Comparison of ENCODE assay signal across 17 cellular contexts in the genomic region with DNA sequence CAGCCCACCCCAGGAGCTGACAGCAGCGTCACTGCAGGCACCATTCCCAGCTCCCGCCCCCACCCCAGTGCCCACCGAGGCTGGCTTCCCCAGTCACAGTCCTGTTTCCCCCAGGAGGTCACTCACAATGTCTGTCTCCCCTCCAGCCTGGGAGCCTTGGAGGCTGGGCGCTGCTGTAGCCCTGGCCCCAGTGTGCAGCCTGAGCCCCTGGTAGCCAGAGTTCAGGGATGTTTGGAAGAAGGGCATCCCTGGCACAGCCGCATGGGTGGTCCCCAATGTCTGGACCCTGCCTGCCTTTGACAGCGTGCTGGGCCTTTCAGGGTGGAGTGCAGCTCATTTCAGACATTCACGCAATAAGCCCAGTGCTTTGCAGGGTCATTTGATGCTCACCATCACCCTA. TPM values are rescaled to one million over a fixed set of nuclear protein-coding genes. Genes with fewer than 3 reads are reported as not detected.
DNase-seq lines count a peak whose midpoint lies in the region; ATAC-seq and TF ChIP-seq lines count a peak whose summit lies in the region.
"Had no signal": no experiment of that assay in that cellular context is flagged by ENCODE, and none has a peak within 500 bp of the region (broad histone marks: within the 10 kb centered on the region; RNA-seq: fewer than 3 reads in every experiment).

No MANE protein-coding gene starts in this region.

- ATAC-seq in left lobe of liver = no peak

- H3K4me1 Mint-ChIP-seq in activated T-cell treated with anti-CD3 and anti-CD28 coated beads, Interleukin-2, amount 50 U/mL, for 24 hours (ENCODE audit: low read depth) = peaks cover 23% of the 10 kb centered on the region

- no peaks in the 10 kb centered on the region for H3K9me3 ChIP-seq in osteoblast (ENCODE audit: low read depth, low read length)
- H3K9me3 ChIP-seq: Peyer's patch had no signal

- TF ChIP-seq CTCF in osteoblast (IDR thresholded peaks at IDR 0.05; ENCODE audit: extremely low read depth, low read depth, low read length) = no peak

- H3K27me3 ChIP-seq in osteoblast (ENCODE audit: insufficient read depth, low read length) = no peaks in the 10 kb centered on the region
- H3K27me3 ChIP-seq: Peyer's patch had no signal

- H3K79me2 ChIP-seq in osteoblast (ENCODE audit: insufficient read depth, low read length) = peaks cover 64% of the 10 kb centered on the region

- no peak overlapping the region for H2AFZ ChIP-seq in osteoblast (ENCODE audit: low read length)

- H3K27ac ChIP-seq in osteoblast (ENCODE audit: low read depth, low read length) = no peak overlapping the region
- H3K27ac ChIP-seq: C4-2B, KMS-11 had no signal

- H3K4me2 ChIP-seq in osteoblast (ENCODE audit: insufficient read depth, low read length) = no peak overlapping the region
- H3K4me2 ChIP-seq: KMS-11 had no signal

- no peak overlapping the region for H3K4me3 ChIP-seq in osteoblast (ENCODE audit: insufficient read depth, low read length)
- H3K4me3 ChIP-seq: Peyer's patch had no signal

- no peaks in the 10 kb centered on the region for H3K36me3 Mint-ChIP-seq in activated T-cell treated with anti-CD3 and anti-CD28 coated beads, Interleukin-2, amount 50 U/mL, for 24 hours (ENCODE audit: low read depth)

- no peaks in the 10 kb centered on the region for H3K9me3 Mint-ChIP-seq in activated T-cell treated with anti-CD3 and anti-CD28 coated beads, Interleukin-2, amount 50 U/mL, for 24 hours

- peaks cover 41% of the 10 kb centered on the region for H3K4me1 ChIP-seq in osteoblast (ENCODE audit: insufficient read depth, low read length)

- H3K27me3 Mint-ChIP-seq in activated T-cell treated with anti-CD3 and anti-CD28 coated beads, Interleukin-2, amount 50 U/mL, for 24 hours = no peaks in the 10 kb centered on the region

- peaks cover 11% of the 10 kb centered on the region for H4K20me1 ChIP-seq in osteoblast (ENCODE audit: insufficient read depth, low read length)

- H3K4me3 Mint-ChIP-seq in activated T-cell treated with anti-CD3 and anti-CD28 coated beads, Interleukin-2, amount 50 U/mL, for 24 hours = no peak overlapping the region

- H3K36me3 ChIP-seq in osteoblast (ENCODE audit: insufficient read depth, low read length) = no peaks in the 10 kb centered on the region
- H3K36me3 ChIP-seq: Peyer's patch had no signal

- DNase-seq in activated T-cell treated with anti-CD3 and anti-CD28 coated beads, Interleukin-2, amount 50 U/mL, for 24 hours = peak; percentile 14
- DNase-seq in activated T-cell treated with anti-CD3 and anti-CD28 coated beads, Interleukin-2, amount 50 U/mL, for 1 hour = no peak
- DNase-seq in left lobe of liver (ENCODE audit: low spot score) (peak; percentile 27), osteoblast (ENCODE audit: insufficient read length, low spot score, missing footprints) (peak; percentile 14), ureter (ENCODE audit: low spot score) (peak; percentile 42), HuH-7.5 (ENCODE audit: low spot score) (no peak), SHP77 treated with DMSO at 0.1 percent for 48 hours (lab: John Stamatoyannopoulos, UW) (no peak), NCI-H2171 treated with DMSO at 0.1 percent for 48 hours (lab: John Stamatoyannopoulos, UW) (no peak)
- DNase-seq: 8988T, MM.1S, NCI-H1105, NCI-H187 treated with DMSO at 0.1 percent for 48 hours, NCI-H510A had no signal

- no peak overlapping the region for H3K27ac Mint-ChIP-seq in activated T-cell treated with anti-CD3 and anti-CD28 coated beads, Interleukin-2, amount 50 U/mL, for 24 hours

RNA-seq across cellular contexts. Expression of a gene that starts 4.3 kb away (rescaled TPM):
- total RNA-seq in left lobe of liver (78.1 TPM), osteoblast (6.5 and 8.5 TPM in 2 replicates), ureter (143 TPM)

RNA-seq across cellular contexts. Expression of a gene that starts 31.6 kb away (rescaled TPM):
- total RNA-seq in left lobe of liver = 3.4 TPM
- total RNA-seq in osteoblast = 0.88 TPM in 1 of 2 replicates, not detected in the other
- total RNA-seq in ureter = 9.6 TPM
- total RNA-seq: H7 had no signal

RNA-seq across cellular contexts. Expression of a gene that starts 36.9 kb away (rescaled TPM):
- total RNA-seq in left lobe of liver = not detected
- total RNA-seq in osteoblast = not detected in 2 replicates
- total RNA-seq in ureter = not detected
- total RNA-seq: H7 had no signal

RNA-seq across cellular contexts. Expression of a gene that starts 57.0 kb away (rescaled TPM):
- 38.5 TPM for total RNA-seq in left lobe of liver
- under 0.01 TPM in 2 replicates for total RNA-seq in osteoblast
- 5.8 TPM for total RNA-seq in ureter

Comparison
In these comparisons a context has a peak if more than half of its experiments do, and no peak if none do; other contexts are left out.
1. DNase-seq: peak in activated T-cell treated with anti-CD3 and anti-CD28 coated beads, Interleukin-2, amount 50 U/mL, for 24 hours (single experiment), left lobe of liver (single experiment), osteoblast (single experiment) and ureter (single experiment); none in activated T-cell treated with anti-CD3 and anti-CD28 coated beads, Interleukin-2, amount 50 U/mL, for 1 hour (single experiment), HuH-7.5 (single experiment), SHP77 treated with DMSO at 0.1 percent for 48 hours (single experiment) and NCI-H2171 treated with DMSO at 0.1 percent for 48 hours (single experiment).